Comparison of ENCODE assay signal across 25 cellular contexts in genomic region chr18:22676423-22676822, GRCh38.
DNase-seq lines count a peak whose midpoint lies in the region; TF ChIP-seq lines count a peak whose summit lies in the region.
"Had no signal": no experiment of that assay in that cellular context is flagged by ENCODE, and none has a peak within 500 bp of the region (broad histone marks: within the 10 kb centered on the region; RNA-seq: fewer than 3 reads in every experiment).

No MANE protein-coding gene starts in this region.

- WGBS in smooth muscle cell (ENCODE audit: low lambda C conversion rate), result 92% methylated on average over 2 of the region's 2 CpGs

- TF ChIP-seq CTCF in smooth muscle cell (IDR thresholded peaks at IDR 0.05; ENCODE audit: borderline replicate concordance, insufficient read depth, poor library complexity, severe bottlenecking), result no peak
- no peak for TF ChIP-seq CTCF in GM13977 (IDR thresholded peaks at IDR 0.05; ENCODE audit: extremely low read depth, insufficient read depth, missing control alignments)

- no peaks in the 10 kb centered on the region for H3K27me3 ChIP-seq in smooth muscle cell (ENCODE audit: low read depth)

- in situ Hi-C loops in GM13977 (cut with MboI; ENCODE audit: low pct_unique_long_range_greater_than_20kb, low sequenced_read_pairs, unreplicated experiment), result no loop called here

- no peak overlapping the region for H3K4me2 ChIP-seq in smooth muscle cell

- H3K4me3 ChIP-seq in smooth muscle cell, result no peak overlapping the region
- H3K4me3 ChIP-seq: thoracic aorta had no signal

- no peaks in the 10 kb centered on the region for H3K36me3 ChIP-seq in smooth muscle cell (ENCODE audit: low read depth)
- H3K36me3 ChIP-seq: thoracic aorta had no signal

- peaks cover 20% of the 10 kb centered on the region for H3F3A ChIP-seq in smooth muscle cell (ENCODE audit: low read depth)

- no peaks in the 10 kb centered on the region for H4K20me1 ChIP-seq in smooth muscle cell (ENCODE audit: low read depth)

- H3K27ac ChIP-seq in smooth muscle cell (ENCODE audit: low read depth), result peak overlapping the region; percentile 93
- H3K27ac ChIP-seq: thoracic aorta had no signal

- H3K9me3 ChIP-seq in smooth muscle cell (replicated peaks; ENCODE audit: low read depth), result no peaks in the 10 kb centered on the region
- H3K9me3 ChIP-seq: thoracic aorta had no signal

- peaks cover 12% of the 10 kb centered on the region for H3K4me1 ChIP-seq in smooth muscle cell (ENCODE audit: low read depth)

- H2AFZ ChIP-seq in smooth muscle cell (ENCODE audit: low read depth), result no peak overlapping the region

- DNase-seq in H4 (ENCODE audit: low spot score) (peak; percentile 22), amniotic epithelial cell (ENCODE audit: low read depth) (peak; percentile 76), fibroblast of peridontal ligament (ENCODE audit: extremely low read depth) (peak; percentile 40), smooth muscle cell (lab: John Stamatoyannopoulos, UW; ENCODE audit: unreplicated experiment) (no peak), GM13977 (ENCODE audit: low spot score) (no peak), NCI-H446 treated with DMSO at 0.1 percent for 48 hours (lab: John Stamatoyannopoulos, UW) (no peak)
- DNase-seq in stimulated activated CD4-positive, alpha-beta T cell treated with anti-CD3 and anti-CD28 coated beads, Interleukin-12 subunit alpha, Interleukin-12 subunit beta, amount 100 ng/mL, for 4 hours, result no peak
- DNase-seq: activated CD8-positive, alpha-beta T cell treated with anti-CD3 and anti-CD28 coated beads, Interleukin-2, amount 10 ng/mL, durations not matched to agents 7 days and 5 days; activated naive CD4-positive, alpha-beta T cell treated with anti-CD3 and anti-CD28 coated beads, Interleukin-2, amount 10 ng/mL, durations not matched to agents 7 days and 5 days; amniotic stem cell; C1 segment of cervical spinal cord; COR-L47; effector CD4-positive, alpha-beta T cell; H9; head of caudate nucleus; Karpas-422; left ventricle myocardium superior; naive thymus-derived CD4-positive, alpha-beta T cell; NCI-H1436 treated with DMSO at 0.1 percent for 48 hours; NCI-H226; NCI-H748 treated with DMSO at 0.1 percent for 48 hours; occipital lobe; SHP77 treated with DMSO at 0.1 percent for 48 hours; T-helper 2 cell had no signal

- H3K9ac ChIP-seq in smooth muscle cell (ENCODE audit: low read depth), result no peak overlapping the region

- no peaks in the 10 kb centered on the region for H3K79me2 ChIP-seq in smooth muscle cell (ENCODE audit: low read depth)

Comparison
In these comparisons a context has a peak if more than half of its experiments do, and no peak if none do; other contexts are left out.
1. DNase-seq: peak in H4 (single experiment), amniotic epithelial cell (single experiment) and fibroblast of peridontal ligament (single experiment); none in smooth muscle cell (single experiment), stimulated activated CD4-positive, alpha-beta T cell treated with anti-CD3 and anti-CD28 coated beads, Interleukin-12 subunit alpha, Interleukin-12 subunit beta, amount 100 ng/mL, for 4 hours (single experiment), GM13977 (single experiment) and NCI-H446 treated with DMSO at 0.1 percent for 48 hours (single experiment).